Comparison of ENCODE assay signal across 16 cellular contexts in genomic region chr14:85527006-85527405, GRCh38. TPM values are rescaled to one million over a fixed set of nuclear protein-coding genes. Genes with fewer than 3 reads are reported as not detected.
A peak's percentile ranks its signal among the peaks of the same experiment; 100 is the strongest.
DNase-seq lines count a peak whose midpoint lies in the region; ATAC-seq and TF ChIP-seq lines count a peak whose summit lies in the region.
"Had no signal": no experiment of that assay in that cellular context is flagged by ENCODE, and none has a peak within 500 bp of the region (broad histone marks: within the 10 kb centered on the region; RNA-seq: fewer than 3 reads in every experiment).

No MANE protein-coding gene starts in this region.

- H3K27ac ChIP-seq in smooth muscle cell (ENCODE audit: low read depth), result peak overlapping the region; percentile 82

- H3K79me2 ChIP-seq in smooth muscle cell (ENCODE audit: low read depth), result peaks cover 4% of the 10 kb centered on the region

- H4K20me1 ChIP-seq in smooth muscle cell (ENCODE audit: low read depth), result no peaks in the 10 kb centered on the region

- H3K9ac ChIP-seq in adipocyte (ENCODE audit: low read length) (peak overlapping the region; percentile 92), smooth muscle cell (ENCODE audit: low read depth) (peak overlapping the region; percentile 9)

- DNase-seq in HCEC 1CT (peak; percentile 74), adipocyte (ENCODE audit: low read depth) (peak; percentile 72), fibroblast of peridontal ligament (ENCODE audit: extremely low read depth) (peak; percentile 88), smooth muscle cell (lab: John Stamatoyannopoulos, UW; ENCODE audit: unreplicated experiment) (no peak), HuH-7 (ENCODE audit: low spot score) (no peak)
- DNase-seq in activated CD8-positive, alpha-beta memory T cell treated with anti-CD3 and anti-CD28 coated beads, Interleukin-2, amount 50 U/mL, for 48 hours, result no peak
- DNase-seq: activated naive CD4-positive, alpha-beta T cell treated with Interleukin-2 at 50 U/mL for 16 hours; CD4-positive, alpha-beta T cell; central memory CD4-positive, alpha-beta T cell; left ventricle myocardium superior; stimulated activated CD4-positive, alpha-beta T cell treated with anti-CD3 and anti-CD28 coated beads, Interleukin-1b, Interleukin-23, amount 100 ng/mL, for 48 hours; stimulated activated CD8-positive, alpha-beta memory T cell treated with anti-CD3 and anti-CD28 coated beads, Interleukin-4, amount 100 ng/mL, for 48 hours had no signal

- H3F3A ChIP-seq in smooth muscle cell (ENCODE audit: low read depth), result no peaks in the 10 kb centered on the region

- H3K4me3 ChIP-seq in adipocyte (ENCODE audit: low read length), result no peak overlapping the region
- H3K4me3 ChIP-seq in smooth muscle cell, result no peak overlapping the region
- H3K4me3 ChIP-seq: tibial nerve had no signal

- no peak for TF ChIP-seq CTCF in smooth muscle cell (IDR thresholded peaks at IDR 0.05; ENCODE audit: borderline replicate concordance, insufficient read depth, poor library complexity, severe bottlenecking)

- peak overlapping the region; percentile 40 for H2AFZ ChIP-seq in smooth muscle cell (ENCODE audit: low read depth)

- H3K36me3 ChIP-seq in adipocyte (ENCODE audit: control insufficient read depth, insufficient read depth, low read length, severe bottlenecking) (no peaks in the 10 kb centered on the region), smooth muscle cell (ENCODE audit: low read depth) (no peaks in the 10 kb centered on the region)
- H3K36me3 ChIP-seq: tibial nerve had no signal

- ATAC-seq in HG03354 (IDR thresholded peaks at IDR 0.05; ENCODE audit: poor library complexity, severe bottlenecking, unreplicated experiment), result no peak
- ATAC-seq in HG03095 (IDR thresholded peaks at IDR 0.05; ENCODE audit: unreplicated experiment), result no peak
- ATAC-seq: left ventricle myocardium superior had no signal

- peak overlapping the region; percentile 87 for H3K4me2 ChIP-seq in smooth muscle cell

- no peaks in the 10 kb centered on the region for H3K9me3 ChIP-seq in adipocyte (ENCODE audit: control insufficient read depth, low read length)
- no peaks in the 10 kb centered on the region for H3K9me3 ChIP-seq in smooth muscle cell (replicated peaks; ENCODE audit: low read depth)
- H3K9me3 ChIP-seq: tibial nerve had no signal

- H3K4me1 ChIP-seq in adipocyte (ENCODE audit: control insufficient read depth, insufficient read depth, low read length), result peaks cover 29% of the 10 kb centered on the region
- H3K4me1 ChIP-seq in smooth muscle cell (ENCODE audit: low read depth), result peaks cover 9% of the 10 kb centered on the region

- H3K27me3 ChIP-seq in adipocyte (replicated peaks; ENCODE audit: control insufficient read depth, insufficient read depth, low read length), result no peaks in the 10 kb centered on the region
- H3K27me3 ChIP-seq in smooth muscle cell (ENCODE audit: low read depth), result no peaks in the 10 kb centered on the region
- H3K27me3 ChIP-seq: tibial nerve had no signal

- whole genome bisulfite sequencing in smooth muscle cell (ENCODE audit: low lambda C conversion rate), result 91% methylated on average over 1 of the region's 1 CpG

RNA-seq across cellular contexts. Expression of gene FLRT2, which starts 2.9 kb away (rescaled TPM):
- total RNA-seq in smooth muscle cell, result 89.0 and 104 TPM in 2 replicates
- 47.0 and 52.3 TPM in 2 replicates for polyA plus RNA-seq in smooth muscle cell
- total RNA-seq: CD4-positive, alpha-beta T cell; G401 had no signal

Comparison
In these comparisons a context has a peak if more than half of its experiments do, and no peak if none do; other contexts are left out.
1. DNase-seq: peak in HCEC 1CT (single experiment), adipocyte (single experiment) and fibroblast of peridontal ligament (single experiment); none in smooth muscle cell (single experiment), HuH-7 (single experiment) and activated CD8-positive, alpha-beta memory T cell treated with anti-CD3 and anti-CD28 coated beads, Interleukin-2, amount 50 U/mL, for 48 hours (single experiment).